24 cellular contexts compared by ENCODE assay signal in the genomic region with DNA sequence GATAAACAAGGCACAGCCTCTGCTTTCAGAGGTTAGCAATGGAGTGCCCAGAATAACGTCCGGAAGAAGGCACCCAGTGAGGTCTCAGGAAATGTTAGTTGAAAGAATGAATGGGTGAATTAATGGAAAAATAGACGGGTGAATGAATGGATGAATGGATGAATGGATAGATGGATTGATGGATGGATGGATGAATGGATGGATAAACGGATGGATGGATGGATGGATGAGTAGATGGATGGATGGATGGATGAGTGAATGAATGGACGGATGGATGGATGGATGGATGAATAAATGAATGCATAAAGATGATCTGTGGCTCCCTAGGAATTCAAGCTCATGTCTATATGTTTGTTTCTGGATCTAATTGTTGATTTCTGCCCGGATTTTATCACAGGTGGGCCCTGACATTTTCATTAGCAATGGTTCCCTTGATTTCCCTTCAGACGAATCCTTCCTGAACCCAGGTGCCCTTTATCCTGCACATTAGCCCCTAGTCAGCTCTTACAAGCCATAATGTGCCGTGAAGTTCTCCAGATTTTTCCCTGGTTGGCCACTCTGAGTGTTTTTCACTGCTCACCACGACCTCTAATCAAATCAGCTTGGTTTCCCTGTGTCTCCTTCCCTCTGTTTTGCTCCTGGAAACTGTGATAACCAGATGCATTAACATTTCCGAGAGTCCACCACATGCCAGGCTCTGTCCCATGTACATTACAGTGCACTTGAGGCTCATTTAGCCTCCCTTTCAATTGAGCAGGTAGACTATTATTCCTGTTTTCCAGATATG. TPM values are rescaled to one million over a fixed set of nuclear protein-coding genes. Genes with fewer than 3 reads are reported as not detected.
DNase-seq lines count a peak whose midpoint lies in the region; ATAC-seq and TF ChIP-seq lines count a peak whose summit lies in the region.
"Had no signal": no experiment of that assay in that cellular context is flagged by ENCODE, and none has a peak within 500 bp of the region (broad histone marks: within the 10 kb centered on the region; RNA-seq: fewer than 3 reads in every experiment).

No MANE protein-coding gene starts in this region.

- POLR2A ChIA-PET in CD4-positive, alpha-beta T cell (lab: Charles Lee): interaction anchor here (1.0 to 2.0 kb wide), 3 partner anchors 11 to 24 kb away, joined by 3 to 8 read pairs (median 4); no protein-coding TSS in a partner anchor
- POLR2A ChIA-PET in naive thymus-derived CD8-positive, alpha-beta T cell (lab: Charles Lee): interaction anchor here (0.6 to 0.9 kb wide), 2 partner anchors 8 to 10 kb away, joined by 3 read pairs; no protein-coding TSS in a partner anchor

- H3K4me3 ChIP-seq in BE2C (ENCODE audit: low read depth, low read length) (no peak overlapping the region), subcutaneous abdominal adipose tissue (ENCODE audit: low read depth in 1 of 5, low read length in 5 of 5) (no peak overlapping the region), smooth muscle cell (no peak overlapping the region)

- H2AFZ ChIP-seq in smooth muscle cell (ENCODE audit: low read depth): no peak overlapping the region

- H3K27ac Mint-ChIP-seq in CD4-positive, alpha-beta T cell: peak overlapping the region; percentile 8
- peak overlapping the region in 1 of 10 donors; percentile 17 for H3K27ac Mint-ChIP-seq in naive thymus-derived CD8-positive, alpha-beta T cell
- H3K27ac Mint-ChIP-seq: CD8-positive, alpha-beta memory T cell had no signal

- H4K20me1 ChIP-seq in smooth muscle cell (ENCODE audit: low read depth): no peaks in the 10 kb centered on the region

- peaks cover 27% of the 10 kb centered on the region for H3K4me1 Mint-ChIP-seq in CD4-positive, alpha-beta T cell (ENCODE audit: low read depth)
- H3K4me1 Mint-ChIP-seq in naive thymus-derived CD8-positive, alpha-beta T cell: peaks cover 5 to 19% (median 10%) of the 10 kb centered on the region in 4 donors
- H3K4me1 Mint-ChIP-seq: CD8-positive, alpha-beta memory T cell had no signal

- WGBS in smooth muscle cell (ENCODE audit: low lambda C conversion rate): 87% methylated on average over 10 of the region's 10 CpGs

- no peak overlapping the region for H3K27ac ChIP-seq in CD4-positive, alpha-beta T cell (ENCODE audit: low read depth, low read length)
- H3K27ac ChIP-seq in subcutaneous abdominal adipose tissue (ENCODE audit: low read depth, low read length) (peak overlapping the region; percentile 18), smooth muscle cell (ENCODE audit: low read depth) (no peak overlapping the region)
- H3K27ac ChIP-seq: C4-2B, HL-60, RWPE1 had no signal

- H3K79me2 ChIP-seq in smooth muscle cell (ENCODE audit: low read depth): peaks cover 13% of the 10 kb centered on the region

- H3K9ac ChIP-seq in subcutaneous abdominal adipose tissue (ENCODE audit: low read length in 5 of 5) (no peak overlapping the region), smooth muscle cell (ENCODE audit: low read depth) (no peak overlapping the region)

- H3K4me1 ChIP-seq in BE2C: peaks cover 42% of the 10 kb centered on the region
- H3K4me1 ChIP-seq in subcutaneous abdominal adipose tissue (ENCODE audit: control insufficient read depth in 5 of 5, insufficient read depth in 5 of 5, low read length in 5 of 5): peaks cover 0 to 27% (median 13%) of the 10 kb centered on the region in 5 donors
- peaks cover 9% of the 10 kb centered on the region for H3K4me1 ChIP-seq in smooth muscle cell (ENCODE audit: low read depth)

- CTCF ChIA-PET in CD4-positive, alpha-beta T cell (lab: Charles Lee): no interaction called here

- DNase-seq in BE2C (peak; percentile 48), kidney glomerular epithelial cell (lab: John Stamatoyannopoulos, UW) (no peak), smooth muscle cell (lab: John Stamatoyannopoulos, UW; ENCODE audit: unreplicated experiment) (no peak)
- no peak for DNase-seq in CD4-positive, alpha-beta T cell
- no peak for DNase-seq in naive thymus-derived CD8-positive, alpha-beta T cell
- DNase-seq: CD8-positive, alpha-beta memory T cell; DND-41; HCEC 1CT; Karpas-422; NCI-H1092; NCI-H1417 treated with DMSO at 0.1 percent for 48 hours; NCI-H1694 treated with DMSO at 0.1 percent for 48 hours; NCI-H2081; NCI-H226; NCI-H510A; NCI-H69; SHP77 had no signal

- H3K9me3 Mint-ChIP-seq in CD4-positive, alpha-beta T cell: no peaks in the 10 kb centered on the region
- no peaks in the 10 kb centered on the region for H3K9me3 Mint-ChIP-seq in naive thymus-derived CD8-positive, alpha-beta T cell

- H3K9me3 ChIP-seq in BE2C (no peaks in the 10 kb centered on the region), subcutaneous abdominal adipose tissue (ENCODE audit: control insufficient read depth in 5 of 5, low read length in 5 of 5) (no peaks in the 10 kb centered on the region), smooth muscle cell (replicated peaks; ENCODE audit: low read depth) (no peaks in the 10 kb centered on the region)
- H3K9me3 ChIP-seq in CD4-positive, alpha-beta T cell (ENCODE audit: control insufficient read depth, low read length): no peaks in the 10 kb centered on the region

- no peaks in the 10 kb centered on the region for H3K36me3 ChIP-seq in BE2C
- peaks cover 0 to 5% (median 0%) of the 10 kb centered on the region in 5 donors for H3K36me3 ChIP-seq in subcutaneous abdominal adipose tissue (ENCODE audit: control insufficient read depth in 5 of 5, insufficient read depth in 5 of 5, low read length in 5 of 5)
- no peaks in the 10 kb centered on the region for H3K36me3 ChIP-seq in smooth muscle cell (ENCODE audit: low read depth)

- no peaks in the 10 kb centered on the region for H3K36me3 Mint-ChIP-seq in CD4-positive, alpha-beta T cell (ENCODE audit: low read depth)
- no peaks in the 10 kb centered on the region for H3K36me3 Mint-ChIP-seq in naive thymus-derived CD8-positive, alpha-beta T cell
- H3K36me3 Mint-ChIP-seq: CD8-positive, alpha-beta memory T cell had no signal

- intact Hi-C loops in CD4-positive, alpha-beta T cell (cut with DNase I, micrococcal nuclease): no loop called here

- no peaks in the 10 kb centered on the region for H3K27me3 Mint-ChIP-seq in CD4-positive, alpha-beta T cell
- H3K27me3 Mint-ChIP-seq in naive thymus-derived CD8-positive, alpha-beta T cell: no peaks in the 10 kb centered on the region

- H3F3A ChIP-seq in smooth muscle cell (ENCODE audit: low read depth): no peaks in the 10 kb centered on the region

- H3K4me3 Mint-ChIP-seq in CD4-positive, alpha-beta T cell: no peak overlapping the region
- H3K4me3 Mint-ChIP-seq in naive thymus-derived CD8-positive, alpha-beta T cell: no peak overlapping the region
- H3K4me3 Mint-ChIP-seq: CD8-positive, alpha-beta memory T cell had no signal

- no peak for ATAC-seq in CD4-positive, alpha-beta T cell (ENCODE audit: poor library complexity)
- no peak for ATAC-seq in SK-N-SH treated with all-trans-retinoic acid at 6 μM for 48 hours
- ATAC-seq in naive thymus-derived CD8-positive, alpha-beta T cell: no peak
- ATAC-seq: Panc1 had no signal

- no peak for TF ChIP-seq CTCF in BE2C (IDR thresholded peaks at IDR 0.05; ENCODE audit: low read depth, low read length)
- TF ChIP-seq CTCF in CD4-positive, alpha-beta T cell (IDR thresholded peaks at IDR 0.05): no peak
- no peak for TF ChIP-seq CTCF in smooth muscle cell (IDR thresholded peaks at IDR 0.05; ENCODE audit: borderline replicate concordance, insufficient read depth, poor library complexity, severe bottlenecking)

- H3K4me2 ChIP-seq in smooth muscle cell: no peak overlapping the region

- H3K27me3 ChIP-seq in BE2C (no peaks in the 10 kb centered on the region), subcutaneous abdominal adipose tissue (ENCODE audit: control insufficient read depth in 5 of 5, insufficient read depth in 4 of 5, low read length in 5 of 5) (no peaks in the 10 kb centered on the region), smooth muscle cell (ENCODE audit: low read depth) (no peaks in the 10 kb centered on the region)
- no peaks in the 10 kb centered on the region for H3K27me3 ChIP-seq in CD4-positive, alpha-beta T cell (ENCODE audit: control insufficient read depth, insufficient read depth, low read length)

TF ChIP-seq in SK-N-SH treated with all-trans-retinoic acid at 6 μM for 48 hours, 23 proteins besides CTCF, POLR2A, EP300 and RAD21:
- TF ChIP-seq GLIS3 (CRISPR knock-in tag; IDR thresholded peaks at IDR 0.05) (no peak), ARNTL (CRISPR knock-in tag; IDR thresholded peaks at IDR 0.05; ENCODE audit: borderline replicate concordance, low read depth) (no peak), TCF4 (CRISPR knock-in tag; IDR thresholded peaks at IDR 0.05; ENCODE audit: borderline replicate concordance) (peak; percentile 13; the same call in 1 of the 2 replicates)

RNA-seq across cellular contexts. Expression of gene TSHZ2, which starts 22.2 kb away (rescaled TPM):
- polyA plus RNA-seq in BE2C (2012; ENCODE audit: insufficient read depth, insufficient read length, low read depth): 12.7 TPM
- 10 to 100 TPM; 26.1 to 27.4 TPM for total RNA-seq in CD4-positive, alpha-beta T cell
- 10 to 100 TPM in 1 of 2 experiments, 1 to 10 TPM in 1; 9.6 to 10.0 TPM for total RNA-seq in naive thymus-derived CD8-positive, alpha-beta T cell
- under 1 TPM in 2 of 3 donors, not detected in 1; 0.42 to 0.63 TPM for polyA plus RNA-seq in naive thymus-derived CD8-positive, alpha-beta T cell
- 6.6 and 13.7 TPM in 2 replicates for total RNA-seq in smooth muscle cell
- polyA plus RNA-seq in smooth muscle cell: 4.8 and 6.3 TPM in 2 replicates
- total RNA-seq: SK-MEL-5 had no signal
